Comparison of ENCODE assay signal across 8 cellular contexts in genomic region chr17:40177275-40177874, GRCh38. TPM values are rescaled to one million over a fixed set of nuclear protein-coding genes. Genes with fewer than 3 reads are reported as not detected.
DNase-seq lines count a peak whose midpoint lies in the region; ATAC-seq and TF ChIP-seq lines count a peak whose summit lies in the region.

RAPGEFL1 (plus strand) TSS chr17:40177470; CDS start chr17:40177862, 392 bp downstream.

- no peaks in the 10 kb centered on the region for H3K27me3 ChIP-seq in foreskin keratinocyte
- H3K27me3 ChIP-seq in suprapubic skin, result no peaks in the 10 kb centered on the region

- H3K9me3 ChIP-seq in suprapubic skin, result no peaks in the 10 kb centered on the region

- peaks cover 14% of the 10 kb centered on the region for H3K36me3 ChIP-seq in suprapubic skin

- DNase-seq in DMS 273 (lab: John Stamatoyannopoulos, UW; ENCODE audit: unreplicated experiment) (peak; percentile 91), RKO (ENCODE audit: low spot score) (peak; percentile 83), activated gamma-delta T cell treated with Interleukin-2 at 50 U/mL for 16 hours (peak; percentile 75), foreskin keratinocyte (no peak), nucleus accumbens (lab: John Stamatoyannopoulos, UW) (peak in 42 of 56 donors; percentile 8 to 85 (median 51)), suprapubic skin (ENCODE audit: low spot score in 2 of 2) (peak; percentile 88 to 90)

- H3K4me3 ChIP-seq in suprapubic skin, result peak within 1 kb of the TSS; percentile 67

- no peak for TF ChIP-seq CTCF in foreskin keratinocyte (conservative IDR thresholded peaks at IDR 0.05)
- no peak for TF ChIP-seq CTCF in suprapubic skin (IDR thresholded peaks at IDR 0.05)

- 0% methylated on average over 53 of the region's 57 CpGs for WGBS in suprapubic skin

- no peak for TF ChIP-seq POLR2A in suprapubic skin (IDR thresholded peaks at IDR 0.05)

- TF ChIP-seq EP300 in suprapubic skin (IDR thresholded peaks at IDR 0.05), result no peak

- ATAC-seq in HG03159 (IDR thresholded peaks at IDR 0.05; ENCODE audit: unreplicated experiment) (peak; percentile 65), foreskin keratinocyte (peak; percentile 66), GM19023 (IDR thresholded peaks at IDR 0.05; ENCODE audit: unreplicated experiment) (no peak)

- no peak within 1 kb of the TSS for H3K27ac ChIP-seq in foreskin keratinocyte
- peak within 1 kb of the TSS; percentile 88 for H3K27ac ChIP-seq in suprapubic skin

- H3K4me1 ChIP-seq in foreskin keratinocyte, result peaks cover 34% of the 10 kb centered on the region
- H3K4me1 ChIP-seq in suprapubic skin, result peaks cover 47% of the 10 kb centered on the region

RNA-seq across cellular contexts. Expression of gene RAPGEFL1, which starts in this region (rescaled TPM):
- total RNA-seq in foreskin keratinocyte, result 5.0 and 8.4 TPM in 2 replicates
- 3.6 and 6.1 TPM in 2 replicates for polyA plus RNA-seq in foreskin keratinocyte
- total RNA-seq in suprapubic skin, result 100 to 1,000 TPM; 221 to 547 (median 297) TPM

Comparison
In these comparisons a context has a peak if more than half of its experiments do, and no peak if none do; other contexts are left out.
1. RNA of gene RAPGEFL1 (total RNA-seq): 221 to 547 TPM in suprapubic skin; 5.0 to 8.4 TPM in foreskin keratinocyte; every median in the first group is over 10 times any median in the second.
2. DNase-seq: peak in DMS 273 (single experiment), RKO (single experiment), activated gamma-delta T cell treated with Interleukin-2 at 50 U/mL for 16 hours (single experiment), nucleus accumbens (42 of 56) and suprapubic skin (2 of 2); none in foreskin keratinocyte (0 of 2).